Comparison of ENCODE assay signal across 1 cellular context in genomic region chr11:69636512-69636866, GRCh38.
TF ChIP-seq lines count a peak whose summit lies in the region.

No MANE protein-coding gene starts in this region.

TF ChIP-seq in IMR-90, 13 proteins besides CTCF, POLR2A, EP300 and RAD21 (continued from another document):
- 0 out of 2 replicates have a peak, but pooled peaks have one; percentile 35 for TF ChIP-seq RFX5 (IDR thresholded peaks at IDR 0.05; ENCODE audit: low read depth, low read length)
- TF ChIP-seq ELK1 (IDR thresholded peaks at IDR 0.05; ENCODE audit: borderline replicate concordance, low read depth, low read length) = no peak
- TF ChIP-seq MXI1 (IDR thresholded peaks at IDR 0.05; ENCODE audit: borderline replicate concordance, low read depth, low read length) = peak; percentile 90
